Comparison of ENCODE assay signal across 8 cellular contexts in the genomic region with DNA sequence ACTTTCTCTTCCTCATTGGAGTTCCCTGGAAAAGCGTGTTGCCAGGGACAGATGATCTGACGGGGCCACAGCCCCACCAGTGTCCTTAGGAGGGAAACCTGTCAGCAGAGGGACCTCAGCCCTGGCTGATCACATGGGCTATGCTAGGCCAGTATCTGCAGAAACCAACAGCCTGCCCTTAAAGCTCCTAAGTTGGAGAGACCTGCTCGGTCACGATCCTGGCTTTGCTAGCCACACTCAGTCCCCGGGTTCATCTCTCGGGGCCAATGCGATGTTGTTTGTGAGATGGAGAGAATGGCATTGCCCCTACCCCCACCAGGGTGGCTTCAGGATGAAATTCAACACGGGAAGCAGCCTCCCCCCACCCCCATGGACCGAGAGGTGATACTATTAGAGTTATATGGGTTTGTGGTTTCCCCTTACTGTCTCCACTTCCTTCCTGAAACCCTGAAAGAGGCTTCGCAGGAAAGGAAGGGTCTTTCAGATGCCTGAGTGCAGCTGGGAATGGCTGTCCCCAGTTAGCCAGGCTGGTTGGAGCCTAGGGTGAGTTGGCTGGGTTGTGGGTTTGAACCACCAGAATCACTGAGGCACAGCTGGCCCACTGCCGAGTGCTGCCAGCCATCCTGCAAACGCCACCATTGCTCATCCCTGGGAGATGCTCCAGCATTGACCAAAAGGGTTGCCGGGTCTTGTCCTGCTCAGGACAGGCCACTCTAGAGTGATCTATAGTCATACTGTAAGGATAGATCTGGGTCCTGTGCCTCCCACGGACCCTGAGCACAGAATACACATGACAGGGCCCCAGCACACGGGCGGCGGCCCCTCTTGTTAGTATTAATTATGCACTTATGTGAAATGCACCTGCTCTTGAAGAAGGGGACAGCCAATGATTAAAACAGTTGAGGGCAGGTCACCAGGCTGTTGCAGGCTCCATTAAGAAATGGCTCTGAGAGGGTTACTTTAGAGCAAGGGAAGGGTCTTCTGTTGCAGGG. TPM values are rescaled to one million over a fixed set of nuclear protein-coding genes. Genes with fewer than 3 reads are reported as not detected.
DNase-seq lines count a peak whose midpoint lies in the region; ATAC-seq and TF ChIP-seq lines count a peak whose summit lies in the region.

No MANE protein-coding gene starts in this region.

- peak; percentile 41 for ATAC-seq in GM21737 (IDR thresholded peaks at IDR 0.05; ENCODE audit: unreplicated experiment)
- ATAC-seq in GM21528 (IDR thresholded peaks at IDR 0.05; ENCODE audit: low FRiP score, unreplicated experiment) = no peak

- peaks cover 25 to 36% of the 10 kb centered on the region in 2 donors for H3K27me3 Mint-ChIP-seq in CD8-positive, alpha-beta memory T cell

- H3K9me3 ChIP-seq in CD8-positive, alpha-beta memory T cell (ENCODE audit: low read length) = no peaks in the 10 kb centered on the region
- H3K9me3 ChIP-seq in Peyer's patch = no peaks in the 10 kb centered on the region

- H3K36me3 ChIP-seq in CD8-positive, alpha-beta memory T cell (ENCODE audit: insufficient read depth, low read length) = no peaks in the 10 kb centered on the region
- H3K36me3 ChIP-seq in Peyer's patch = no peaks in the 10 kb centered on the region

- H3K27ac ChIP-seq in CD8-positive, alpha-beta memory T cell (ENCODE audit: low read depth, low read length) = no peak overlapping the region
- peak overlapping the region in 1 of 4 donors; percentile 15 for H3K27ac ChIP-seq in Peyer's patch

- POLR2A ChIA-PET in CD8-positive, alpha-beta memory T cell (lab: Charles Lee) = interaction anchor here (1.0 kb wide), 1 partner anchor 9 kb away, joined by 3 read pairs; no protein-coding TSS in a partner anchor

- peaks cover 31 to 36% (median 32%) of the 10 kb centered on the region in 3 donors for H3K4me1 Mint-ChIP-seq in CD8-positive, alpha-beta memory T cell

- peak overlapping the region in 6 of 7 donors; percentile 78 to 88 (median 82) for H3K4me3 Mint-ChIP-seq in CD8-positive, alpha-beta memory T cell

- no peaks in the 10 kb centered on the region for H3K36me3 Mint-ChIP-seq in CD8-positive, alpha-beta memory T cell

- DNase-seq in CD8-positive, alpha-beta memory T cell = peak in 3 of 5 donors; percentile 13 to 60 (median 55)
- DNase-seq in Peyer's patch (peak in 2 of 3 donors; percentile 62 to 70), fibroblast of mammary gland (ENCODE audit: low read depth) (peak; percentile 69), NCI-H2107 treated with DMSO at 0.1 percent for 48 hours (lab: John Stamatoyannopoulos, UW; ENCODE audit: unreplicated experiment) (no peak), NCI-H510A (lab: John Stamatoyannopoulos, UW) (no peak), 8988T (no peak)

- peaks cover 6% of the 10 kb centered on the region for H3K27me3 ChIP-seq in CD8-positive, alpha-beta memory T cell (ENCODE audit: insufficient read depth, low read length, poor library complexity, severe bottlenecking)
- H3K27me3 ChIP-seq in Peyer's patch = no peaks in the 10 kb centered on the region

- CTCF ChIA-PET in CD8-positive, alpha-beta memory T cell (lab: Charles Lee) = interaction anchor here (1.6 kb wide), 1 partner anchor 10 kb away, joined by 3 read pairs; no protein-coding TSS in a partner anchor

- H3K4me3 ChIP-seq in CD8-positive, alpha-beta memory T cell (ENCODE audit: low read length) = peak overlapping the region; percentile 30
- peak overlapping the region in 1 of 4 donors; percentile 16 for H3K4me3 ChIP-seq in Peyer's patch
- H3K4me3 ChIP-seq in fibroblast of mammary gland (ENCODE audit: control insufficient read depth, low read depth, low read length) = no peak overlapping the region

- TF ChIP-seq POLR2A in Peyer's patch (IDR thresholded peaks at IDR 0.05) = no peak

- peak overlapping the region in 3 of 8 donors; percentile 29 to 68 (median 64) for H3K27ac Mint-ChIP-seq in CD8-positive, alpha-beta memory T cell

- no peaks in the 10 kb centered on the region for H3K9me3 Mint-ChIP-seq in CD8-positive, alpha-beta memory T cell

- TF ChIP-seq CTCF in Peyer's patch (IDR thresholded peaks at IDR 0.05) = no peak
- no peak for TF ChIP-seq CTCF in fibroblast of mammary gland (conservative IDR thresholded peaks at IDR 0.05; ENCODE audit: control insufficient read depth, insufficient read depth, low read depth, low read length)

- H3K4me1 ChIP-seq in CD8-positive, alpha-beta memory T cell (ENCODE audit: insufficient read depth, low read length) = peaks cover 33% of the 10 kb centered on the region
- H3K4me1 ChIP-seq in Peyer's patch = peaks cover 0 to 17% (median 10%) of the 10 kb centered on the region in 4 donors

RNA-seq across cellular contexts. Expression of a gene that starts 16.8 kb away (rescaled TPM):
- total RNA-seq in CD8-positive, alpha-beta memory T cell = 10 to 100 TPM; 37.0 to 38.3 TPM
- 1.1 TPM for polyA plus RNA-seq in CD8-positive, alpha-beta memory T cell
- 1 to 10 TPM; 2.3 to 6.6 (median 3.5) TPM for total RNA-seq in Peyer's patch

Comparison
In these comparisons a context has a peak if more than half of its experiments do, and no peak if none do; other contexts are left out.
1. DNase-seq: peak in CD8-positive, alpha-beta memory T cell (3 of 5), Peyer's patch (2 of 3) and fibroblast of mammary gland (single experiment); none in NCI-H2107 treated with DMSO at 0.1 percent for 48 hours (single experiment), NCI-H510A (single experiment) and 8988T (single experiment).
2. RNA of a gene that starts 16.8 kb away (total RNA-seq): 37.0 to 38.3 TPM in CD8-positive, alpha-beta memory T cell; 2.3 to 6.6 TPM in Peyer's patch; every median in the first group is over 4 times any median in the second.